In genomic region chr3:170360476-170360875, GRCh38 we compare ENCODE assay signal across 3 cellular contexts.
TF ChIP-seq lines count a peak whose summit lies in the region.

No MANE protein-coding gene starts in this region.

TF ChIP-seq in endothelial cell of umbilical vein, 7 proteins besides CTCF, POLR2A, EP300 and RAD21:
- peak; percentile 17 for TF ChIP-seq POLR2AphosphoS5 (IDR thresholded peaks at IDR 0.05; ENCODE audit: insufficient read depth, low read depth, low read length)
- no peak for TF ChIP-seq MYC (IDR thresholded peaks at IDR 0.05; ENCODE audit: low read depth, low read length)

TF ChIP-seq in neural cell, 6 proteins besides CTCF, POLR2A, EP300 and RAD21:
- TF ChIP-seq MXI1 (conservative IDR thresholded peaks at IDR 0.05; ENCODE audit: poor library complexity, severe bottlenecking), result no peak
- no peak for TF ChIP-seq EZH2 (IDR thresholded peaks at IDR 0.05; ENCODE audit: borderline replicate concordance, insufficient read depth, low read length, poor library complexity, severe bottlenecking)
- no peak for TF ChIP-seq SMC3 (conservative IDR thresholded peaks at IDR 0.05; ENCODE audit: poor library complexity)
- TF ChIP-seq TAF1 (IDR thresholded peaks at IDR 0.05; ENCODE audit: low read depth), result no peak
- TF ChIP-seq POLR2AphosphoS5 (IDR thresholded peaks at IDR 0.05), result no peak
- TF ChIP-seq REST (IDR thresholded peaks at IDR 0.05; ENCODE audit: borderline replicate concordance), result no peak

TF ChIP-seq in HEK293T, 16 proteins besides CTCF, POLR2A, EP300 and RAD21:
- no peak for TF ChIP-seq ZNF384 (IDR thresholded peaks at IDR 0.05)
- TF ChIP-seq FOXK2 (IDR thresholded peaks at IDR 0.05), result no peak
- TF ChIP-seq NFRKB (IDR thresholded peaks at IDR 0.05), result no peak
